In the genomic region with DNA sequence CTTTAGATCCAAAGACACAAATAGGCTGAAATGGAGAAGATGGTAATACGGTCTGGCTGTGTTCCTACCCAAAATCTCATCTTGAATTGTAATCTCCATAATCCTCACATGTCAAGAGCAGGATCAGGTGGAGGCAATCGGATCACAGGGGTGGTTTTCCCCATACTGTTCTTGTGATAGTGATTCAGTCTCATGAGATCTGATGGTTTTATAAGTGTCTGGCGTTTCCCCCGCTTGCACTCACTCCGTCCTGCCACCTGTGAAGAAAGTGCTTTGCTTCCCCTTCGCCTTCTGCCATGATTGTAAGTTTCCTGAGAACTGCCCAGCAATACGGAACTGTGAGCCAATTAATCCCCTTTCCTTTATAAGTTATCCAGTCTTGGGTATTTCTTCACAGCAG, we compare ENCODE assay signal across 36 cellular contexts.
"Had no signal": no experiment of that assay in that cellular context is flagged by ENCODE, and none has a peak within 500 bp of the region (broad histone marks: within the 10 kb centered on the region; RNA-seq: fewer than 3 reads in every experiment).

No MANE protein-coding gene starts in this region.

- FAIRE-seq: colon had no signal

- H3K27ac ChIP-seq: adrenal gland, body of pancreas, esophagus muscularis mucosa, foreskin keratinocyte, gastrocnemius medialis, heart left ventricle had no signal

- H3K4me1 Mint-ChIP-seq: activated CD4-positive, alpha-beta T cell treated with anti-CD3 and anti-CD28 coated beads for 36 hours; activated CD4-positive, alpha-beta T cell treated with anti-CD3 and anti-CD28 coated beads, Interleukin-2, amount 10 ng/mL, durations not matched to agents 24 days and 14 days; activated CD8-positive, alpha-beta memory T cell treated with anti-CD3 and anti-CD28 coated beads, Interleukin-2, amount 10 ng/mL, durations not matched to agents 7 days and 5 days; activated naive CD4-positive, alpha-beta T cell treated with anti-CD3 and anti-CD28 coated beads, Interleukin-2, amount 50 U/mL, for 24 hours; activated naive CD8-positive, alpha-beta T cell treated with anti-CD3 and anti-CD28 coated beads for 36 hours; activated naive CD8-positive, alpha-beta T cell treated with anti-CD3 and anti-CD28 coated beads, Interleukin-2, amount 50 U/mL, for 24 hours; T-helper 17 cell had no signal

- H3K27me3 ChIP-seq: adrenal gland, body of pancreas, esophagus muscularis mucosa, foreskin keratinocyte, gastrocnemius medialis, heart left ventricle had no signal

- ATAC-seq: activated CD4-positive, alpha-beta T cell treated with anti-CD3 and anti-CD28 coated beads for 36 hours; activated CD8-positive, alpha-beta memory T cell treated with anti-CD3 and anti-CD28 coated beads, Interleukin-2, amount 10 ng/mL, durations not matched to agents 7 days and 5 days; activated CD8-positive, alpha-beta T cell treated with anti-CD3 and anti-CD28 coated beads, Interleukin-2, amount 10 ng/mL, durations not matched to agents 7 days and 5 days; activated naive CD8-positive, alpha-beta T cell treated with anti-CD3 and anti-CD28 coated beads, Interleukin-2, amount 50 U/mL, for 24 hours; body of pancreas; effector memory CD8-positive, alpha-beta T cell; foreskin keratinocyte; gastrocnemius medialis; heart left ventricle; T-helper 17 cell had no signal

- H3K4me3 ChIP-seq: adrenal gland, body of pancreas, esophagus muscularis mucosa, gastrocnemius medialis, heart left ventricle had no signal

- H3K27ac Mint-ChIP-seq: activated CD4-positive, alpha-beta memory T cell treated with anti-CD3 and anti-CD28 coated beads for 36 hours; activated CD4-positive, alpha-beta T cell treated with anti-CD3 and anti-CD28 coated beads for 36 hours; activated CD4-positive, alpha-beta T cell treated with anti-CD3 and anti-CD28 coated beads, Interleukin-2, amount 10 ng/mL, durations not matched to agents 24 days and 14 days; activated CD8-positive, alpha-beta memory T cell treated with anti-CD3 and anti-CD28 coated beads, Interleukin-2, amount 10 ng/mL, durations not matched to agents 7 days and 5 days; activated CD8-positive, alpha-beta T cell treated with anti-CD3 and anti-CD28 coated beads, Interleukin-2, amount 10 ng/mL, durations not matched to agents 7 days and 5 days; activated naive CD4-positive, alpha-beta T cell treated with anti-CD3 and anti-CD28 coated beads for 36 hours; activated naive CD4-positive, alpha-beta T cell treated with anti-CD3 and anti-CD28 coated beads, Interleukin-2, amount 50 U/mL, for 24 hours; activated naive CD8-positive, alpha-beta T cell treated with anti-CD3 and anti-CD28 coated beads for 36 hours; activated naive CD8-positive, alpha-beta T cell treated with anti-CD3 and anti-CD28 coated beads, Interleukin-2, amount 50 U/mL, for 24 hours; activated T-helper 1 cell treated with anti-CD3 and anti-CD28 coated beads, Interleukin-12 subunit alpha, Interleukin-12 subunit beta, Interleukin-2, Interleukin-4 antibody, amounts not matched to agents 30 ng/mL and 10 ng/mL and 1 ng/mL, durations not matched to agents 14 hours and 24 hours and 36 hours; activated T-helper 2 cell treated with anti-CD3 and anti-CD28 coated beads, Interferon-gamma antibody, Interleukin-2, Interleukin-4, amounts not matched to agents 10 μg/mL and 5 μg/mL and 100 μg/mL, durations not matched to agents 14 hours and 24 hours and 36 hours; effector memory CD8-positive, alpha-beta T cell; T-helper 17 cell; T-helper 2 cell treated with Interferon-gamma antibody and Interleukin-4, amounts not matched to agents 5 μg/mL and 100 μg/mL, for 36 hours had no signal

- H3K36me3 ChIP-seq: adrenal gland, esophagus muscularis mucosa, gastrocnemius medialis, heart left ventricle had no signal

- H3K9me3 ChIP-seq: adrenal gland, body of pancreas, esophagus muscularis mucosa, gastrocnemius medialis, heart left ventricle had no signal

- H3K4me3 Mint-ChIP-seq: activated CD4-positive, alpha-beta memory T cell treated with anti-CD3 and anti-CD28 coated beads for 36 hours; activated CD4-positive, alpha-beta T cell treated with anti-CD3 and anti-CD28 coated beads for 36 hours; activated CD4-positive, alpha-beta T cell treated with anti-CD3 and anti-CD28 coated beads, Interleukin-2, amount 10 ng/mL, durations not matched to agents 24 days and 14 days; activated CD8-positive, alpha-beta memory T cell treated with anti-CD3 and anti-CD28 coated beads, Interleukin-2, amount 10 ng/mL, durations not matched to agents 7 days and 5 days; activated CD8-positive, alpha-beta T cell treated with anti-CD3 and anti-CD28 coated beads, Interleukin-2, amount 10 ng/mL, durations not matched to agents 7 days and 5 days; activated naive CD4-positive, alpha-beta T cell treated with anti-CD3 and anti-CD28 coated beads for 36 hours; activated naive CD4-positive, alpha-beta T cell treated with anti-CD3 and anti-CD28 coated beads, Interleukin-2, amount 50 U/mL, for 24 hours; activated naive CD8-positive, alpha-beta T cell treated with anti-CD3 and anti-CD28 coated beads for 36 hours; activated naive CD8-positive, alpha-beta T cell treated with anti-CD3 and anti-CD28 coated beads, Interleukin-2, amount 50 U/mL, for 24 hours; activated T-helper 1 cell treated with anti-CD3 and anti-CD28 coated beads, Interleukin-12 subunit alpha, Interleukin-12 subunit beta, Interleukin-2, Interleukin-4 antibody, amounts not matched to agents 30 ng/mL and 10 ng/mL and 1 ng/mL, durations not matched to agents 14 hours and 24 hours and 36 hours; effector memory CD8-positive, alpha-beta T cell; T-helper 17 cell; T-helper 2 cell treated with Interferon-gamma antibody and Interleukin-4, amounts not matched to agents 5 μg/mL and 100 μg/mL, for 36 hours had no signal

- H3K4me1 ChIP-seq: adrenal gland, body of pancreas, esophagus muscularis mucosa, foreskin keratinocyte, gastrocnemius medialis, heart left ventricle had no signal

- H3K9me3 Mint-ChIP-seq: activated CD4-positive, alpha-beta T cell treated with anti-CD3 and anti-CD28 coated beads, Interleukin-2, amount 10 ng/mL, durations not matched to agents 24 days and 14 days had no signal

- H3K36me3 Mint-ChIP-seq: activated CD4-positive, alpha-beta memory T cell treated with anti-CD3 and anti-CD28 coated beads for 36 hours; activated CD8-positive, alpha-beta memory T cell treated with anti-CD3 and anti-CD28 coated beads, Interleukin-2, amount 10 ng/mL, durations not matched to agents 7 days and 5 days; activated naive CD4-positive, alpha-beta T cell treated with anti-CD3 and anti-CD28 coated beads, Interleukin-2, amount 50 U/mL, for 24 hours; activated naive CD8-positive, alpha-beta T cell treated with anti-CD3 and anti-CD28 coated beads for 36 hours had no signal

- DNase-seq: activated CD4-positive, alpha-beta memory T cell treated with anti-CD3 and anti-CD28 coated beads for 36 hours; activated CD4-positive, alpha-beta T cell treated with anti-CD3 and anti-CD28 coated beads for 36 hours; activated CD4-positive, alpha-beta T cell treated with anti-CD3 and anti-CD28 coated beads, Interleukin-2, amount 10 ng/mL, durations not matched to agents 24 days and 14 days; activated CD4-positive, CD25-positive, alpha-beta regulatory T cell; activated CD4-positive, CD25-positive, alpha-beta regulatory T cell treated with anti-CD3 and anti-CD28 coated beads, Interleukin-2, amount 50 U/mL, for 72 hours; activated CD8-positive, alpha-beta memory T cell treated with anti-CD3 and anti-CD28 coated beads, Interleukin-2, amount 10 ng/mL, durations not matched to agents 7 days and 5 days; activated CD8-positive, alpha-beta memory T cell treated with anti-CD3 and anti-CD28 coated beads, Interleukin-2, amount 50 U/mL, for 4 hours; activated CD8-positive, alpha-beta T cell treated with anti-CD3 and anti-CD28 coated beads, Interleukin-2, amount 10 ng/mL, durations not matched to agents 7 days and 5 days; activated effector memory CD4-positive, alpha-beta T cell treated with anti-CD3 and anti-CD28 coated beads, Interleukin-2, amount 50 U/mL, for 16 hours; activated naive CD4-positive, alpha-beta T cell treated with anti-CD3 and anti-CD28 coated beads for 36 hours; activated naive CD8-positive, alpha-beta T cell treated with anti-CD3 and anti-CD28 coated beads for 36 hours; activated naive CD8-positive, alpha-beta T cell treated with anti-CD3 and anti-CD28 coated beads, Interleukin-2, amount 50 U/mL, for 24 hours; activated T-cell treated with anti-CD3 and anti-CD28 coated beads, Interleukin-2, amount 50 U/mL, for 1 hour; activated T-cell treated with anti-CD3 and anti-CD28 coated beads, Interleukin-2, amount 50 U/mL, for 48 hours; adrenal gland; amygdala; aorta; body of pancreas; caudate nucleus; cortex of kidney; dermis blood vessel endothelial cell; effector CD4-positive, alpha-beta T cell; effector memory CD8-positive, alpha-beta T cell; erythroblast; foreskin keratinocyte; gastrocnemius medialis; glutamatergic neuron; heart left ventricle; T-helper 17 cell; T1000 had no signal
